ENCODE assay signal across 14 cellular contexts in the genomic region with DNA sequence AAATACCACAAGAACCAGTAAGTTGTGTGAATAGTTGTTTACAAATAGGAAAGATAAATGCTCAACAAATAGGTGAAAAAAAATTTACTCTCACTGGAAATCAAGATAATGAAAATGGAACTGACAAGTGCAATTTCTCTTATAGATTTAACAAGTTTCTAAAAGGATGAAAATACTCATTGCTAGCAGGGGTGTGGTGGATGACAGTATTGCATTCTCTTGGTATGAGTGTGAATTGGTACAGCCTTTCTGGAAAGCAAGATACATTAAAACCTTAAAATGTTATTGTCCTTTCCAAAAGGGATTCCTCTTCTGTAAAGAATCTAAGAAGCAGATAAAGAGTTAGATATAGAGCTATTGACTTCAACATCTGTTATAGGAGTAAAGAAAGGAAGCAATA.
"Had no signal": no experiment of that assay in that cellular context is flagged by ENCODE, and none has a peak within 500 bp of the region (broad histone marks: within the 10 kb centered on the region; RNA-seq: fewer than 3 reads in every experiment).

No MANE protein-coding gene starts in this region.

- H3K27ac ChIP-seq: esophagus squamous epithelium, left lung, sigmoid colon, testis had no signal

- H3K27me3 ChIP-seq: esophagus squamous epithelium, left lung, sigmoid colon, testis had no signal

- H3K36me3 ChIP-seq: esophagus squamous epithelium, left lung, sigmoid colon had no signal

- ATAC-seq: left lung had no signal

- H3K9me3 ChIP-seq: esophagus squamous epithelium, left lung, sigmoid colon, testis had no signal

- DNase-seq: activated B cell treated with CpG ODN at 0.5 μM for 24 hours; activated CD4-positive, alpha-beta T cell treated with anti-CD3 and anti-CD28 coated beads, Interleukin-2, amount 50 U/mL, for 4 hours; activated gamma-delta T cell; activated naive CD8-positive, alpha-beta T cell treated with anti-CD3 and anti-CD28 coated beads, Interleukin-2, amount 10 ng/mL, durations not matched to agents 7 days and 5 days; activated T-cell treated with anti-CD3 and anti-CD28 coated beads, Interleukin-2, amount 50 U/mL, for 24 hours; anterior cingulate cortex; esophagus squamous epithelium; foreskin melanocyte; head of caudate nucleus; islet precursor cell; left lung; sigmoid colon; stimulated activated CD4-positive, alpha-beta T cell treated with anti-CD3 and anti-CD28 coated beads, Interleukin-12 subunit alpha, Interleukin-12 subunit beta, amount 100 ng/mL, for 4 hours; testis had no signal

- H3K4me1 ChIP-seq: esophagus squamous epithelium, left lung, sigmoid colon, testis had no signal

- H3K4me3 ChIP-seq: esophagus squamous epithelium, left lung, sigmoid colon, testis had no signal
